In genomic region chr5:151692312-151692711, GRCh38 we compare ENCODE assay signal across 23 cellular contexts. TPM values are rescaled to one million over a fixed set of nuclear protein-coding genes. Genes with fewer than 3 reads are reported as not detected.
A peak's percentile ranks its signal among the peaks of the same experiment; 100 is the strongest.
DNase-seq lines count a peak whose midpoint lies in the region; ATAC-seq and TF ChIP-seq lines count a peak whose summit lies in the region.
"Had no signal": no experiment of that assay in that cellular context is flagged by ENCODE, and none has a peak within 500 bp of the region (broad histone marks: within the 10 kb centered on the region; RNA-seq: fewer than 3 reads in every experiment).

No MANE protein-coding gene starts in this region.

- no peaks in the 10 kb centered on the region for H3K36me3 Mint-ChIP-seq in WTC11
- H3K36me3 Mint-ChIP-seq: activated naive CD4-positive, alpha-beta T cell treated with anti-CD3 and anti-CD28 coated beads, Interleukin-2, amount 50 U/mL, for 24 hours had no signal

- no peaks in the 10 kb centered on the region for H3K27me3 ChIP-seq in adipocyte (replicated peaks; ENCODE audit: control insufficient read depth, insufficient read depth, low read length)
- H3K27me3 ChIP-seq in effector memory CD4-positive, alpha-beta T cell (replicated peaks; ENCODE audit: control insufficient read depth, insufficient read depth, low read length, poor library complexity, severe bottlenecking) = peaks cover under 1% of the 10 kb centered on the region
- H3K27me3 ChIP-seq: uterus had no signal

- no peak for ATAC-seq in WTC11
- ATAC-seq: activated CD4-positive, alpha-beta T cell treated with anti-CD3 and anti-CD28 coated beads for 36 hours; effector memory CD8-positive, alpha-beta T cell had no signal

- H3K9me3 ChIP-seq in adipocyte (ENCODE audit: control insufficient read depth, low read length) = no peaks in the 10 kb centered on the region
- no peaks in the 10 kb centered on the region for H3K9me3 ChIP-seq in effector memory CD4-positive, alpha-beta T cell (ENCODE audit: control insufficient read depth, low read length)
- H3K9me3 ChIP-seq: left ventricle myocardium inferior, uterus had no signal

- DNase-seq in M059J (ENCODE audit: low read depth) (peak; percentile 91), adipocyte (ENCODE audit: low read depth) (peak; percentile 78), kidney tubule cell (ENCODE audit: low spot score) (peak; percentile 77), GM13976 (ENCODE audit: low spot score) (no peak), WTC11 (ENCODE audit: low spot score) (no peak)
- DNase-seq in effector memory CD4-positive, alpha-beta T cell = no peak
- no peak for DNase-seq in activated CD4-positive, CD25-positive, alpha-beta regulatory T cell (lab: John Stamatoyannopoulos, UW)
- DNase-seq: ACHN; activated CD4-positive, alpha-beta T cell treated with anti-CD3 and anti-CD28 coated beads for 36 hours; activated T-cell treated with anti-CD3 and anti-CD28 coated beads, Interleukin-2, amount 50 U/mL, for 48 hours; DMS 273 treated with DMSO at 0.1 percent for 48 hours; effector memory CD8-positive, alpha-beta T cell; GF-D8; glutamatergic neuron; left ventricle myocardium inferior; NCI-H187 treated with DMSO at 0.1 percent for 48 hours; NCI-H345; NK-92 treated with Interleukin-12 subunit alpha and Interleukin-12 subunit beta, amount 100 ng/mL, for 24 hours; stimulated activated CD4-positive, alpha-beta T cell treated with anti-CD3 and anti-CD28 coated beads, Interleukin-12 subunit alpha, Interleukin-12 subunit beta, amount 100 ng/mL, for 4 hours; uterus had no signal

- CTCF ChIA-PET in WTC11 (lab: Charles Lee) = no interaction called here

- H3K36me3 ChIP-seq in adipocyte (ENCODE audit: control insufficient read depth, insufficient read depth, low read length, severe bottlenecking) = no peaks in the 10 kb centered on the region
- H3K36me3 ChIP-seq in effector memory CD4-positive, alpha-beta T cell (ENCODE audit: control insufficient read depth, insufficient read depth, low read length) = no peaks in the 10 kb centered on the region
- H3K36me3 ChIP-seq: left ventricle myocardium inferior, uterus had no signal

- H3K4me1 ChIP-seq in adipocyte (ENCODE audit: control insufficient read depth, insufficient read depth, low read length) = peaks cover 47% of the 10 kb centered on the region
- no peaks in the 10 kb centered on the region for H3K4me1 ChIP-seq in effector memory CD4-positive, alpha-beta T cell (ENCODE audit: control insufficient read depth, insufficient read depth, low read length, poor library complexity, severe bottlenecking)

- POLR2A ChIA-PET in WTC11 (lab: Charles Lee) = no interaction called here

- no peaks in the 10 kb centered on the region for H3K9me3 Mint-ChIP-seq in WTC11
- H3K9me3 Mint-ChIP-seq: activated naive CD4-positive, alpha-beta T cell treated with anti-CD3 and anti-CD28 coated beads, Interleukin-2, amount 50 U/mL, for 24 hours; effector memory CD8-positive, alpha-beta T cell had no signal

- H3K4me3 ChIP-seq in adipocyte (ENCODE audit: low read length) = no peak overlapping the region
- no peak overlapping the region for H3K4me3 ChIP-seq in effector memory CD4-positive, alpha-beta T cell (ENCODE audit: insufficient read depth, low read depth, low read length, poor library complexity, severe bottlenecking)
- H3K4me3 ChIP-seq: left ventricle myocardium inferior, uterus had no signal

- no peak overlapping the region for H3K27ac Mint-ChIP-seq in WTC11
- H3K27ac Mint-ChIP-seq: activated CD4-positive, alpha-beta T cell treated with anti-CD3 and anti-CD28 coated beads for 36 hours; activated naive CD4-positive, alpha-beta T cell treated with anti-CD3 and anti-CD28 coated beads, Interleukin-2, amount 50 U/mL, for 24 hours; effector memory CD8-positive, alpha-beta T cell; IgD-negative memory B cell had no signal

- H3K4me1 Mint-ChIP-seq in WTC11 = peaks cover 16% of the 10 kb centered on the region
- H3K4me1 Mint-ChIP-seq: activated CD4-positive, alpha-beta T cell treated with anti-CD3 and anti-CD28 coated beads for 36 hours; activated naive CD4-positive, alpha-beta T cell treated with anti-CD3 and anti-CD28 coated beads, Interleukin-2, amount 50 U/mL, for 24 hours; IgD-negative memory B cell had no signal

- TF ChIP-seq CTCF in 22Rv1 (IDR thresholded peaks at IDR 0.05) (no peak), GM13976 (IDR thresholded peaks at IDR 0.05; ENCODE audit: borderline replicate concordance, control extremely low read depth, extremely low read depth, insufficient read depth, missing control alignments) (no peak), WTC11 (IDR thresholded peaks at IDR 0.05) (no peak)

- no peak overlapping the region for H3K9ac ChIP-seq in adipocyte (ENCODE audit: low read length)

- peak overlapping the region; percentile 61 for H3K27ac ChIP-seq in 22Rv1
- no peak overlapping the region for H3K27ac ChIP-seq in effector memory CD4-positive, alpha-beta T cell (ENCODE audit: insufficient read depth, low read length, poor library complexity, severe bottlenecking)
- H3K27ac ChIP-seq: uterus had no signal

- H3K27me3 Mint-ChIP-seq in WTC11 (ENCODE audit: low read depth) = no peaks in the 10 kb centered on the region

- in situ Hi-C loops in GM13976 (cut with MboI; ENCODE audit: low sequenced_read_pairs, unreplicated experiment) = no loop called here

- no peak overlapping the region for H3K4me3 Mint-ChIP-seq in WTC11
- H3K4me3 Mint-ChIP-seq: activated CD4-positive, alpha-beta T cell treated with anti-CD3 and anti-CD28 coated beads for 36 hours; activated naive CD4-positive, alpha-beta T cell treated with anti-CD3 and anti-CD28 coated beads, Interleukin-2, amount 50 U/mL, for 24 hours; effector memory CD8-positive, alpha-beta T cell; IgD-negative memory B cell had no signal

TF ChIP-seq in WTC11, 78 proteins besides CTCF, POLR2A, EP300 and RAD21:
- TF ChIP-seq IRF1 (CRISPR knock-in tag; IDR thresholded peaks at IDR 0.05) (no peak), ELF4 (CRISPR knock-in tag; IDR thresholded peaks at IDR 0.05; ENCODE audit: low read depth) (no peak), ZBTB21 (CRISPR knock-in tag; IDR thresholded peaks at IDR 0.05; ENCODE audit: borderline replicate concordance) (no peak), TEAD1 (CRISPR knock-in tag; IDR thresholded peaks at IDR 0.05) (no peak), AFF4 (CRISPR knock-in tag; IDR thresholded peaks at IDR 0.05; ENCODE audit: borderline replicate concordance) (no peak), MLX (CRISPR knock-in tag; IDR thresholded peaks at IDR 0.05) (no peak), ZNF396 (CRISPR knock-in tag; IDR thresholded peaks at IDR 0.05; ENCODE audit: borderline replicate concordance) (no peak)

RNA-seq across cellular contexts. Expression of gene SPARC, which starts 5.6 kb away (rescaled TPM):
- 2,332 and 4,342 TPM in 2 replicates for total RNA-seq in M059J (2014; rRNA removed; shearing (Covaris generic))
- total RNA-seq in WTC11 (2021) = 357 to 418 TPM (median 358 TPM) in 3 replicates

Comparison
In these comparisons a context has a peak if more than half of its experiments do, and no peak if none do; other contexts are left out.
1. DNase-seq: peak in M059J (single experiment), adipocyte (single experiment) and kidney tubule cell (single experiment); none in GM13976 (single experiment), effector memory CD4-positive, alpha-beta T cell (0 of 3), activated CD4-positive, CD25-positive, alpha-beta regulatory T cell (0 of 4) and WTC11 (single experiment).